In the genomic region with DNA sequence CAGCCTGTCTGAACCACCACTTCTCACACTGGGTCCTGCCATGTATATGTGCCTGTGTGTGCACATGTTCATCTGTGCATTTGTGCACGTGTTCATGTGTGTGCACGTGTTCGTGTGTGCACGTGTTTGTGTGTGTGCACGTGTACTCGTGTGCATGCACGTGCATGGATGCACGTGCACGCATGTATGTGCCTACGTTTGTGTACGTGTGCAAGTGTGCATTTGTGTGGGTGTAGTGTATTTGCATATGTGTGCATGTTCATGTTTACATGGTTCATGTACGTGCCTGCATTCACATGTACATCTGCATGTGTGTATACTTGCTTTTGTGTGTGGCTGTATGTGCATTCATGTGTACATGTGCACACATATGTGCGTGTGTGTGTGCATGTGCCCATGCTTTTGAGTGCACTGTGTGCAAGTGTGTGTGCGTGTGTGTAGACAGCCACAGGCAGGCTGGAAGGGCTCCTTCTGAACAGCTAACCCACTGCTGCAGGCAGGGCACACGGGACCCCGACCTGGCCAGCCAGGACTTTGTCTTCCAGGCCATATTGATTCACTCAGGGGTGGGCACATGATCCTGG, we compare ENCODE assay signal across 23 cellular contexts. TPM values are rescaled to one million over a fixed set of nuclear protein-coding genes. Genes with fewer than 3 reads are reported as not detected.
DNase-seq lines count a peak whose midpoint lies in the region; ATAC-seq, FAIRE-seq and TF ChIP-seq lines count a peak whose summit lies in the region.
"Had no signal": no experiment of that assay in that cellular context is flagged by ENCODE, and none has a peak within 500 bp of the region (broad histone marks: within the 10 kb centered on the region; RNA-seq: fewer than 3 reads in every experiment).

No MANE protein-coding gene starts in this region.

- H3K36me3 Mint-ChIP-seq in WTC11 (peaks cover 5% of the 10 kb centered on the region), endothelial cell (ENCODE audit: low read depth, unreplicated experiment) (peaks cover 11% of the 10 kb centered on the region)

- FAIRE-seq in H54 (lab: Jason Lieb, UNC) (no peak), urothelium cell line (lab: Jason Lieb, UNC) (peak; percentile 100)
- FAIRE-seq: D721Med had no signal

- H3K4me3 ChIP-seq in coronary artery: no peak overlapping the region

- H3K27me3 Mint-ChIP-seq in WTC11 (ENCODE audit: low read depth): no peaks in the 10 kb centered on the region
- peaks cover 13% of the 10 kb centered on the region for H3K27me3 Mint-ChIP-seq in endothelial cell (ENCODE audit: unreplicated experiment)
- H3K27me3 Mint-ChIP-seq: IgD-negative memory B cell had no signal

- DNase-seq in H54 (ENCODE audit: insufficient read length, low spot score): no peak
- no peak for DNase-seq in WTC11 (ENCODE audit: low spot score)
- DNase-seq in endothelial cell (ENCODE audit: low spot score): no peak
- no peak for DNase-seq in urothelium cell line (ENCODE audit: low spot score)
- no peak for DNase-seq in dermis blood vessel endothelial cell
- DNase-seq in coronary artery (ENCODE audit: low spot score): no peak
- DNase-seq: BE2C, EL, GF-D8, GOT3, HFFc6, Karpas-422, MV-4-11, NCI-H1105 treated with DMSO at 0.1 percent for 48 hours, NCI-H1694, NCI-H2081 treated with DMSO at 0.1 percent for 48 hours, NCI-H2171 treated with DMSO at 0.1 percent for 48 hours, NCI-H524 treated with DMSO at 0.1 percent for 48 hours had no signal

- CTCF ChIA-PET in WTC11 (lab: Charles Lee): no interaction called here

- TF ChIP-seq CTCF in WTC11 (IDR thresholded peaks at IDR 0.05) (no peak), endothelial cell (IDR thresholded peaks at IDR 0.05; ENCODE audit: unreplicated experiment) (no peak), coronary artery (IDR thresholded peaks at IDR 0.05) (no peak)

- H3K4me3 Mint-ChIP-seq in WTC11 (no peak overlapping the region), endothelial cell (ENCODE audit: unreplicated experiment) (peak overlapping the region; percentile 82)
- H3K4me3 Mint-ChIP-seq: HFFc6, IgD-negative memory B cell had no signal

- TF ChIP-seq POLR2A in H54 (IDR thresholded peaks at IDR 0.05; ENCODE audit: low read depth, low read length): 0 out of 2 replicates have a peak, but pooled peaks have one; percentile 9

- no peak overlapping the region for H3K27ac ChIP-seq in coronary artery

- ATAC-seq in WTC11: no peak
- no peak for ATAC-seq in GM18498 (IDR thresholded peaks at IDR 0.05; ENCODE audit: unreplicated experiment)
- ATAC-seq: Panc1, SK-N-SH treated with all-trans-retinoic acid at 6 μM for 48 hours had no signal

- POLR2A ChIA-PET in WTC11 (lab: Charles Lee): no interaction called here

- H3K9me3 Mint-ChIP-seq in WTC11 (no peaks in the 10 kb centered on the region), endothelial cell (ENCODE audit: unreplicated experiment) (no peaks in the 10 kb centered on the region)
- H3K9me3 Mint-ChIP-seq: HFFc6, IgD-negative memory B cell had no signal

- H3K27ac Mint-ChIP-seq in WTC11 (0 out of 2 replicates have a peak overlapping the region, but pooled peaks have one; percentile 36), endothelial cell (ENCODE audit: unreplicated experiment) (no peak overlapping the region)
- H3K27ac Mint-ChIP-seq: HFFc6, IgD-negative memory B cell had no signal

- H3K4me1 Mint-ChIP-seq in WTC11: no peaks in the 10 kb centered on the region
- no peaks in the 10 kb centered on the region for H3K4me1 Mint-ChIP-seq in endothelial cell (ENCODE audit: unreplicated experiment)
- H3K4me1 Mint-ChIP-seq: IgD-negative memory B cell had no signal

TF ChIP-seq in WTC11, 78 proteins besides CTCF, POLR2A, EP300 and RAD21:
- TF ChIP-seq, protein P1, sequence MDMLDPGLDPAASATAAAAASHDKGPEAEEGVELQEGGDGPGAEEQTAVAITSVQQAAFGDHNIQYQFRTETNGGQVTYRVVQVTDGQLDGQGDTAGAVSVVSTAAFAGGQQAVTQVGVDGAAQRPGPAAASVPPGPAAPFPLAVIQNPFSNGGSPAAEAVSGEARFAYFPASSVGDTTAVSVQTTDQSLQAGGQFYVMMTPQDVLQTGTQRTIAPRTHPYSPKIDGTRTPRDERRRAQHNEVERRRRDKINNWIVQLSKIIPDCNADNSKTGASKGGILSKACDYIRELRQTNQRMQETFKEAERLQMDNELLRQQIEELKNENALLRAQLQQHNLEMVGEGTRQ (CRISPR knock-in tag; IDR thresholded peaks at IDR 0.05): no peak
- TF ChIP-seq TCF7 (CRISPR knock-in tag; IDR thresholded peaks at IDR 0.05; ENCODE audit: low read depth) (no peak), ELF4 (CRISPR knock-in tag; IDR thresholded peaks at IDR 0.05; ENCODE audit: low read depth) (no peak), TEAD1 (CRISPR knock-in tag; IDR thresholded peaks at IDR 0.05) (no peak), MYBL2 (CRISPR knock-in tag; IDR thresholded peaks at IDR 0.05) (no peak), ZNF396 (CRISPR knock-in tag; IDR thresholded peaks at IDR 0.05; ENCODE audit: borderline replicate concordance) (no peak), GRHL2 (CRISPR knock-in tag; IDR thresholded peaks at IDR 0.05; ENCODE audit: insufficient replicate concordance, severe bottlenecking) (no peak), ESRRA (CRISPR knock-in tag; IDR thresholded peaks at IDR 0.05; ENCODE audit: borderline replicate concordance) (no peak), NFE2L1 (CRISPR knock-in tag; IDR thresholded peaks at IDR 0.05) (no peak), SP1 (CRISPR knock-in tag; conservative IDR thresholded peaks at IDR 0.05) (no peak), NR1H2 (CRISPR knock-in tag; IDR thresholded peaks at IDR 0.05) (no peak), NFYB (CRISPR knock-in tag; conservative IDR thresholded peaks at IDR 0.05; ENCODE audit: low read depth) (no peak), ZNF232 (CRISPR knock-in tag; IDR thresholded peaks at IDR 0.05) (no peak)
- TF ChIP-seq, protein P2, sequence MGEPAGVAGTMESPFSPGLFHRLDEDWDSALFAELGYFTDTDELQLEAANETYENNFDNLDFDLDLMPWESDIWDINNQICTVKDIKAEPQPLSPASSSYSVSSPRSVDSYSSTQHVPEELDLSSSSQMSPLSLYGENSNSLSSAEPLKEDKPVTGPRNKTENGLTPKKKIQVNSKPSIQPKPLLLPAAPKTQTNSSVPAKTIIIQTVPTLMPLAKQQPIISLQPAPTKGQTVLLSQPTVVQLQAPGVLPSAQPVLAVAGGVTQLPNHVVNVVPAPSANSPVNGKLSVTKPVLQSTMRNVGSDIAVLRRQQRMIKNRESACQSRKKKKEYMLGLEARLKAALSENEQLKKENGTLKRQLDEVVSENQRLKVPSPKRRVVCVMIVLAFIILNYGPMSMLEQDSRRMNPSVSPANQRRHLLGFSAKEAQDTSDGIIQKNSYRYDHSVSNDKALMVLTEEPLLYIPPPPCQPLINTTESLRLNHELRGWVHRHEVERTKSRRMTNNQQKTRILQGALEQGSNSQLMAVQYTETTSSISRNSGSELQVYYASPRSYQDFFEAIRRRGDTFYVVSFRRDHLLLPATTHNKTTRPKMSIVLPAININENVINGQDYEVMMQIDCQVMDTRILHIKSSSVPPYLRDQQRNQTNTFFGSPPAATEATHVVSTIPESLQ (CRISPR knock-in tag; IDR thresholded peaks at IDR 0.05): no peak
- TF ChIP-seq, protein P3, sequence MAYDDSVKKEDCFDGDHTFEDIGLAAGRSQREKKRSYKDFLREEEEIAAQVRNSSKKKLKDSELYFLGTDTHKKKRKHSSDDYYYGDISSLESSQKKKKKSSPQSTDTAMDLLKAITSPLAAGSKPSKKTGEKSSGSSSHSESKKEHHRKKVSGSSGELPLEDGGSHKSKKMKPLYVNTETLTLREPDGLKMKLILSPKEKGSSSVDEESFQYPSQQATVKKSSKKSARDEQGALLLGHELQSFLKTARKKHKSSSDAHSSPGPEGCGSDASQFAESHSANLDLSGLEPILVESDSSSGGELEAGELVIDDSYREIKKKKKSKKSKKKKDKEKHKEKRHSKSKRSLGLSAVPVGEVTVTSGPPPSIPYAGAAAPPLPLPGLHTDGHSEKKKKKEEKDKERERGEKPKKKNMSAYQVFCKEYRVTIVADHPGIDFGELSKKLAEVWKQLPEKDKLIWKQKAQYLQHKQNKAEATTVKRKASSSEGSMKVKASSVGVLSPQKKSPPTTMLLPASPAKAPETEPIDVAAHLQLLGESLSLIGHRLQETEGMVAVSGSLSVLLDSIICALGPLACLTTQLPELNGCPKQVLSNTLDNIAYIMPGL (CRISPR knock-in tag; IDR thresholded peaks at IDR 0.05): no peak
- TF ChIP-seq, protein P4, sequence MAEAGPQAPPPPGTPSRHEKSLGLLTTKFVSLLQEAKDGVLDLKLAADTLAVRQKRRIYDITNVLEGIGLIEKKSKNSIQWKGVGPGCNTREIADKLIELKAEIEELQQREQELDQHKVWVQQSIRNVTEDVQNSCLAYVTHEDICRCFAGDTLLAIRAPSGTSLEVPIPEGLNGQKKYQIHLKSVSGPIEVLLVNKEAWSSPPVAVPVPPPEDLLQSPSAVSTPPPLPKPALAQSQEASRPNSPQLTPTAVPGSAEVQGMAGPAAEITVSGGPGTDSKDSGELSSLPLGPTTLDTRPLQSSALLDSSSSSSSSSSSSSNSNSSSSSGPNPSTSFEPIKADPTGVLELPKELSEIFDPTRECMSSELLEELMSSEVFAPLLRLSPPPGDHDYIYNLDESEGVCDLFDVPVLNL (CRISPR knock-in tag; IDR thresholded peaks at IDR 0.05; ENCODE audit: borderline replicate concordance, low read depth): no peak
- TF ChIP-seq, protein P5, sequence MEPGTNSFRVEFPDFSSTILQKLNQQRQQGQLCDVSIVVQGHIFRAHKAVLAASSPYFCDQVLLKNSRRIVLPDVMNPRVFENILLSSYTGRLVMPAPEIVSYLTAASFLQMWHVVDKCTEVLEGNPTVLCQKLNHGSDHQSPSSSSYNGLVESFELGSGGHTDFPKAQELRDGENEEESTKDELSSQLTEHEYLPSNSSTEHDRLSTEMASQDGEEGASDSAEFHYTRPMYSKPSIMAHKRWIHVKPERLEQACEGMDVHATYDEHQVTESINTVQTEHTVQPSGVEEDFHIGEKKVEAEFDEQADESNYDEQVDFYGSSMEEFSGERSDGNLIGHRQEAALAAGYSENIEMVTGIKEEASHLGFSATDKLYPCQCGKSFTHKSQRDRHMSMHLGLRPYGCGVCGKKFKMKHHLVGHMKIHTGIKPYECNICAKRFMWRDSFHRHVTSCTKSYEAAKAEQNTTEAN (CRISPR knock-in tag; IDR thresholded peaks at IDR 0.05): no peak

RNA-seq across cellular contexts. Expression of a gene that starts 28.2 kb away (rescaled TPM):
- total RNA-seq in WTC11 (2021) (11.8 to 14.4 TPM (median 11.9 TPM) in 3 replicates), endothelial cell (ENCODE audit: unreplicated experiment) (6.4 TPM), dermis blood vessel endothelial cell (1.0 and 2.7 TPM in 2 replicates)
